In genomic region chrX:141936080-141936479, GRCh38 we compare ENCODE assay signal across 1 cellular context.
TF ChIP-seq lines count a peak whose summit lies in the region.

No MANE protein-coding gene starts in this region.

TF ChIP-seq in H1, 55 proteins besides CTCF, POLR2A, EP300 and RAD21:
- TF ChIP-seq CBX8 (IDR thresholded peaks at IDR 0.05; ENCODE audit: borderline replicate concordance, low read depth, low read length) (no peak), SUZ12 (IDR thresholded peaks at IDR 0.05; ENCODE audit: low read length) (no peak), CHD1 (IDR thresholded peaks at IDR 0.05; ENCODE audit: low read depth, low read length) (no peak), ASH2L (IDR thresholded peaks at IDR 0.05; ENCODE audit: low read length) (no peak)
